In the genomic region with DNA sequence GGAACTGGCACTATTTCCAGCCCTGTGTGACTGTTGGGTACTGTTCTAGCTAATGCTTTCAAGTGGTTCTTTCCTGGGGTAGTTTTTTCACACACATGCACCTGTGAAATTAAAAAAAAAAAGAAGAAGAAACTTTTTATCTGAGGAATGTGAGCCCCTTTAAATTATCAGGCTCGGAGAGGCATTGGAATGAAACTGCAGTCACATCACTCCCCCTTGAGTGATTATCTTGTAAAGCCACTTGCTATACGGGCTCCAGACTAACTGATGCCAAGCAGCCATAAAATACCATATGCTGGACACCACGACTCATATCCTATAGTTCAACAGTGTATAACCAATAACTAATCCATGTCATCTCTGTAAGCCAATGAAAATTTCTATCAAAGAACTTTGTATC, we compare ENCODE assay signal across 4 cellular contexts. TPM values are rescaled to one million over a fixed set of nuclear protein-coding genes. Genes with fewer than 3 reads are reported as not detected.
"Had no signal": no experiment of that assay in that cellular context is flagged by ENCODE, and none has a peak within 500 bp of the region (broad histone marks: within the 10 kb centered on the region; RNA-seq: fewer than 3 reads in every experiment).

No MANE protein-coding gene starts in this region.

RNA-seq across cellular contexts. Expression of a gene that starts 5.4 kb away (rescaled TPM):
- total RNA-seq: HepG2, HT-29, HT1080, IMR-90 had no signal
- polyA plus RNA-seq: HepG2, IMR-90 had no signal
